Comparison of ENCODE assay signal across 24 cellular contexts in genomic region chr3:100207886-100208285, GRCh38.
"Had no signal": no experiment of that assay in that cellular context is flagged by ENCODE, and none has a peak within 500 bp of the region (broad histone marks: within the 10 kb centered on the region; RNA-seq: fewer than 3 reads in every experiment).

No MANE protein-coding gene starts in this region.

- H3K4me3 ChIP-seq: colonic mucosa, esophagus squamous epithelium, gastrocnemius medialis, heart right ventricle, left lung, lower lobe of right lung, mucosa of descending colon had no signal

- FAIRE-seq: endothelial cell of umbilical vein, islet of Langerhans, keratinocyte had no signal

- H3K36me3 Mint-ChIP-seq: mesothelial cell of epicardium, naive B cell had no signal

- H3K36me3 ChIP-seq: colonic mucosa, esophagus squamous epithelium, gastrocnemius medialis, heart right ventricle, left lung, lower lobe of right lung had no signal

- DNase-seq: colonic mucosa; cortex of kidney; effector CD4-positive, alpha-beta T cell; effector memory CD4-positive, alpha-beta T cell; esophagus squamous epithelium; foreskin fibroblast; foreskin melanocyte; gastrocnemius medialis; glutamatergic neuron; head of caudate nucleus; heart right ventricle; hippocampal formation; left cardiac atrium; left lung; left ventricle myocardium superior; lower lobe of right lung; mesenchymal stem cell; mucosa of descending colon; naive B cell had no signal

- H3K27me3 Mint-ChIP-seq: dendritic cell treated with granulocyte-macrophage colony-stimulating factor and Interleukin-4, amounts not matched to agents 40 ng/mL and 50 ng/mL, for 4 days; naive B cell had no signal

- H3K4me1 ChIP-seq: colonic mucosa had no signal

- H3K9me3 ChIP-seq: colonic mucosa, esophagus squamous epithelium, gastrocnemius medialis, lower lobe of right lung, mucosa of descending colon had no signal

- H3K27ac Mint-ChIP-seq: dendritic cell treated with granulocyte-macrophage colony-stimulating factor and Interleukin-4, amounts not matched to agents 40 ng/mL and 50 ng/mL, for 4 days; mesothelial cell of epicardium had no signal

- H3K4me3 Mint-ChIP-seq: dendritic cell treated with granulocyte-macrophage colony-stimulating factor and Interleukin-4, amounts not matched to agents 40 ng/mL and 50 ng/mL, for 4 days; mesothelial cell of epicardium; naive B cell had no signal

- H3K9me3 Mint-ChIP-seq: dendritic cell treated with granulocyte-macrophage colony-stimulating factor and Interleukin-4, amounts not matched to agents 40 ng/mL and 50 ng/mL, for 4 days; mesothelial cell of epicardium; naive B cell had no signal

- H3K27me3 ChIP-seq: colonic mucosa, esophagus squamous epithelium, gastrocnemius medialis, heart right ventricle, left lung had no signal

- ATAC-seq: gastrocnemius medialis, heart right ventricle, left cardiac atrium, left lung, left ventricle myocardium superior, lower lobe of right lung, mucosa of descending colon had no signal

- H3K27ac ChIP-seq: colonic mucosa, esophagus squamous epithelium, gastrocnemius medialis, heart right ventricle, left lung, lower lobe of right lung had no signal
